ENCODE assay signal across 8 cellular contexts in the genomic region with DNA sequence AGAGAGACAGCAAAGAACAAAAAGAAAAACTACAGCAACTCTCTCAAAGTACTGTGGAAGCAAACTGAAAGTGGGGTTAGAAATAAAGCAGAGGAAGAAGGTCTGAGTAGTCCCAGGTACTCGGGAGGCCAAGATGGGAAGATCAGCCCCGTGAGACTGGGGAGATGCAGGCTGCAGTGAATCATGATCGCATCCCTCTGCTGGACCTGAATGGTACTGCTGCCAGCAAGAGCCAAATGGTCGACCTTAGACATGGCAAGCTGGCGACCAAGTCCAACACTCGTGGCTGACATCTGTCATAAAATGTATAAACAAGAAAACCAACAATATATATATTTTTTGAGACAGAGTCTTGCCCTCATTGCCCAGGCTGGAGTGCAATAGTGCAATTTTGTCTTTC. TPM values are rescaled to one million over a fixed set of nuclear protein-coding genes. Genes with fewer than 3 reads are reported as not detected.
DNase-seq lines count a peak whose midpoint lies in the region; ATAC-seq, FAIRE-seq and TF ChIP-seq lines count a peak whose summit lies in the region.

No MANE protein-coding gene starts in this region.

- no peak overlapping the region for H3K4me3 ChIP-seq in A549
- H3K4me3 ChIP-seq in GM12875 (ENCODE audit: low read depth, low read length), result no peak overlapping the region
- no peak overlapping the region for H3K4me3 ChIP-seq in Panc1 (ENCODE audit: low read depth in 2 of 2, low read length in 2 of 2)

- in situ Hi-C loops in Panc1 (cut with HindIII; ENCODE audit: low pct_unique_long_range_greater_than_20kb, low sequenced_read_pairs), result no loop called here

- TF ChIP-seq POLR2A in A549 (IDR thresholded peaks at IDR 0.05; ENCODE audit: low read length), result no peak

- POLR2A ChIA-PET in A549 (lab: Yijun Ruan, JAX), result no interaction called here
- POLR2A ChIA-PET in Panc1 (lab: Charles Lee), result no interaction called here

- no peak for TF ChIP-seq EP300 in A549 (IDR thresholded peaks at IDR 0.05)

- no peaks in the 10 kb centered on the region for H3K4me1 ChIP-seq in A549
- no peaks in the 10 kb centered on the region for H3K4me1 ChIP-seq in Panc1 (ENCODE audit: control insufficient read depth, insufficient read depth, low read length)

- no peak overlapping the region for H3K4me2 ChIP-seq in A549

- peak in 1 of 2 experiments; percentile 61 for DNase-seq in A549 (ENCODE audit: low read depth in 1 of 2, low spot score in 1 of 2)
- DNase-seq in Panc1 (ENCODE audit: low read depth, low spot score), result no peak
- peak; percentile 43 for DNase-seq in activated gamma-delta T cell treated with anti-CD3 and anti-CD28 coated beads, Interleukin-2, amount 50 U/mL, for 16 hours (ENCODE audit: low read depth)
- DNase-seq in left ventricle myocardium superior, result peak; percentile 43
- DNase-seq in stimulated activated CD4-positive, alpha-beta T cell treated with anti-CD3 and anti-CD28 coated beads, Interleukin-15, amount 100 ng/mL, for 48 hours (ENCODE audit: low read depth in 2 of 2), result peak; percentile 34 to 49

- ATAC-seq in A549, result peak; percentile 68 to 87; a peak in 4 of 6 replicates
- peak; percentile 83 for ATAC-seq in Panc1
- peak; percentile 61 for ATAC-seq in left ventricle myocardium superior
- no peak for ATAC-seq in GM19351 (IDR thresholded peaks at IDR 0.05; ENCODE audit: unreplicated experiment)
- no peak for ATAC-seq in HG03571 (IDR thresholded peaks at IDR 0.05; ENCODE audit: unreplicated experiment)

- no TSS peak for BruUV-seq in Panc1 (replicated peaks; lab: Mats Ljungman, UMichigan)

- H3K27ac ChIP-seq in A549 (no peak overlapping the region), Panc1 (ENCODE audit: low read length) (no peak overlapping the region)

- H3K36me3 ChIP-seq in Panc1 (ENCODE audit: control insufficient read depth, insufficient read depth, low read length), result no peaks in the 10 kb centered on the region

- H3K9me3 ChIP-seq in A549, result peaks cover 25% of the 10 kb centered on the region
- H3K9me3 ChIP-seq in Panc1 (ENCODE audit: control insufficient read depth, insufficient read depth, low read depth, low read length), result no peaks in the 10 kb centered on the region

- H3K27me3 ChIP-seq in Panc1 (ENCODE audit: control insufficient read depth, insufficient read depth, low read length), result no peaks in the 10 kb centered on the region

- 6% methylated on average over 6 of the region's 6 CpGs for WGBS in A549 (ENCODE audit: missing lambda C conversion rate)

- intact Hi-C loops in Panc1 (cut with micrococcal nuclease; ENCODE audit: unreplicated experiment) (no loop called here), left ventricle myocardium superior (cut with micrococcal nuclease) (no loop called here)

- TF ChIP-seq CTCF in A549 (IDR thresholded peaks at IDR 0.05) (no peak), GM12875 (IDR thresholded peaks at IDR 0.05; ENCODE audit: borderline replicate concordance, insufficient read depth, low read depth, low read length) (peak; percentile 63), Panc1 (IDR thresholded peaks at IDR 0.05) (peak; percentile 72)

- CTCF ChIA-PET in A549 (lab: Yijun Ruan, JAX), result interaction anchor here (0.8 kb wide), 1 partner anchor 14 kb away, joined by 3 read pairs; no protein-coding TSS in a partner anchor
- CTCF ChIA-PET in Panc1 (lab: Charles Lee), result interaction anchor here (0.5 to 0.7 kb wide), 3 partner anchors 14 to 96 kb away, joined by 5 to 13 read pairs (median 8); no protein-coding TSS in a partner anchor

- no peak for FAIRE-seq in A549 (lab: Jason Lieb, UNC)

- TF ChIP-seq RAD21 in A549 (conservative IDR thresholded peaks at IDR 0.05 in 1 of 2, IDR thresholded peaks at IDR 0.05 in 1 of 2), result peak in 1 of 2 experiments; percentile 14; a peak in 1 of 5 replicates

TF ChIP-seq in A549, 52 proteins besides CTCF, POLR2A, EP300 and RAD21:
- TF ChIP-seq POLR2AphosphoS2 (conservative IDR thresholded peaks at IDR 0.05; ENCODE audit: low read length) (no peak), FOXS1 (CRISPR knock-in tag; IDR thresholded peaks at IDR 0.05) (no peak), CBX8 (IDR thresholded peaks at IDR 0.05) (no peak), KDM1A (IDR thresholded peaks at IDR 0.05; ENCODE audit: low read depth) (no peak), CHD4 (IDR thresholded peaks at IDR 0.05; ENCODE audit: borderline replicate concordance) (no peak)
- TF ChIP-seq, protein P1, sequence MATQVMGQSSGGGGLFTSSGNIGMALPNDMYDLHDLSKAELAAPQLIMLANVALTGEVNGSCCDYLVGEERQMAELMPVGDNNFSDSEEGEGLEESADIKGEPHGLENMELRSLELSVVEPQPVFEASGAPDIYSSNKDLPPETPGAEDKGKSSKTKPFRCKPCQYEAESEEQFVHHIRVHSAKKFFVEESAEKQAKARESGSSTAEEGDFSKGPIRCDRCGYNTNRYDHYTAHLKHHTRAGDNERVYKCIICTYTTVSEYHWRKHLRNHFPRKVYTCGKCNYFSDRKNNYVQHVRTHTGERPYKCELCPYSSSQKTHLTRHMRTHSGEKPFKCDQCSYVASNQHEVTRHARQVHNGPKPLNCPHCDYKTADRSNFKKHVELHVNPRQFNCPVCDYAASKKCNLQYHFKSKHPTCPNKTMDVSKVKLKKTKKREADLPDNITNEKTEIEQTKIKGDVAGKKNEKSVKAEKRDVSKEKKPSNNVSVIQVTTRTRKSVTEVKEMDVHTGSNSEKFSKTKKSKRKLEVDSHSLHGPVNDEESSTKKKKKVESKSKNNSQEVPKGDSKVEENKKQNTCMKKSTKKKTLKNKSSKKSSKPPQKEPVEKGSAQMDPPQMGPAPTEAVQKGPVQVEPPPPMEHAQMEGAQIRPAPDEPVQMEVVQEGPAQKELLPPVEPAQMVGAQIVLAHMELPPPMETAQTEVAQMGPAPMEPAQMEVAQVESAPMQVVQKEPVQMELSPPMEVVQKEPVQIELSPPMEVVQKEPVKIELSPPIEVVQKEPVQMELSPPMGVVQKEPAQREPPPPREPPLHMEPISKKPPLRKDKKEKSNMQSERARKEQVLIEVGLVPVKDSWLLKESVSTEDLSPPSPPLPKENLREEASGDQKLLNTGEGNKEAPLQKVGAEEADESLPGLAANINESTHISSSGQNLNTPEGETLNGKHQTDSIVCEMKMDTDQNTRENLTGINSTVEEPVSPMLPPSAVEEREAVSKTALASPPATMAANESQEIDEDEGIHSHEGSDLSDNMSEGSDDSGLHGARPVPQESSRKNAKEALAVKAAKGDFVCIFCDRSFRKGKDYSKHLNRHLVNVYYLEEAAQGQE (IDR thresholded peaks at IDR 0.05), result no peak
- TF ChIP-seq, protein P2, sequence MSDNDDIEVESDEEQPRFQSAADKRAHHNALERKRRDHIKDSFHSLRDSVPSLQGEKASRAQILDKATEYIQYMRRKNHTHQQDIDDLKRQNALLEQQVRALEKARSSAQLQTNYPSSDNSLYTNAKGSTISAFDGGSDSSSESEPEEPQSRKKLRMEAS (IDR thresholded peaks at IDR 0.05), result no peak

RNA-seq across cellular contexts. Expression of a gene that starts 33.7 kb away (rescaled TPM):
- polyA plus RNA-seq in A549 (2011; rRNA removed), result 1.8 and 1.9 TPM in 2 replicates
- polyA plus RNA-seq in A549 (2012; cell fraction: cytosol; rRNA removed), result 0.65 and 0.67 TPM in 2 replicates
- polyA plus RNA-seq in A549 (2012; cell fraction: nucleus; rRNA removed), result 0.26 and 0.35 TPM in 2 replicates
- 1.4 to 1.5 TPM (median 1.5 TPM) in 3 replicates for polyA plus RNA-seq in A549 (2017; fragmentation: RNase III; extraction: RNeasy Plus Mini Kit Qiagen cat#74134 plus additional on column Dnase treatment)
- 8.4 and 10.5 TPM in 2 replicates for polyA minus RNA-seq in A549 (2011; rRNA and poly(A)+ RNA removed)
- total RNA-seq in Panc1 (2021; ENCODE audit: unreplicated experiment), result 11.0 TPM
- 1.0 TPM for polyA plus RNA-seq in Panc1 (2012; ENCODE audit: insufficient read length)
- 1.1 TPM for total RNA-seq in left ventricle myocardium superior

Comparison
In these comparisons a context has a peak if more than half of its experiments do, and no peak if none do; other contexts are left out.
1. ATAC-seq: peak in A549 (2 of 2), Panc1 (single experiment) and left ventricle myocardium superior (single experiment); none in GM19351 (single experiment) and HG03571 (single experiment).